Comparison of ENCODE assay signal across 17 cellular contexts in the genomic region with DNA sequence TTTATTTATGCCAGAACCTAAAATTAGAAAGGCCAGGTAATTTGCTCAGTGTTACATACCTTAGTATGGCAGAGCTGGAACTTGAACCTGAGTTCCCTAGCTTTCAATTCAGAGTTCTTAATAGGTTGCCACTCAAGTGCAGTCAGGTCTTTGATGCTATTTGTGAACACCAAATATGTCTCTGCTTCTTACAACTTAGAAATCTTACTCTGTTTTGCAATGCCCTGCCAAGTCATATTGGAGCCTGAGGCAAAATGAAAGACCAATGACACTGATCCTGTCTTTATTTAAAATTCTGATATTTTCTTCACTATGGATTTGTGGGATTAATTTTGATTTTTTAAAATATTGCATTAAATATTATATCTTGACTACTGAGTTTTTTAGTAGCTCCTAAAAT.
"Had no signal": no experiment of that assay in that cellular context is flagged by ENCODE, and none has a peak within 500 bp of the region (broad histone marks: within the 10 kb centered on the region; RNA-seq: fewer than 3 reads in every experiment).

No MANE protein-coding gene starts in this region.

- H3K27ac ChIP-seq: gastrocnemius medialis had no signal

- H3K27ac Mint-ChIP-seq: activated naive CD4-positive, alpha-beta T cell treated with anti-CD3 and anti-CD28 coated beads for 36 hours; natural killer cell treated with Interleukin-12 subunit alpha and Interleukin-12 subunit beta and Interleukin-15 and Interleukin-18, amount 100 ng/mL, for 72 hours; T-helper 1 cell treated with Interleukin-12 subunit alpha and Interleukin-12 subunit beta and Interleukin-4 antibody, amounts not matched to agents 30 μg/mL and 1 μg/mL, for 36 hours had no signal

- H3K27me3 ChIP-seq: gastrocnemius medialis, heart left ventricle, stomach, uterus had no signal

- H3K4me3 ChIP-seq: gastrocnemius medialis, heart left ventricle, stomach, uterus had no signal

- H3K9me3 ChIP-seq: gastrocnemius medialis, heart left ventricle, stomach, uterus had no signal

- H3K9me3 Mint-ChIP-seq: activated naive CD4-positive, alpha-beta T cell treated with anti-CD3 and anti-CD28 coated beads for 36 hours; activated T-cell treated with anti-CD3 and anti-CD28 coated beads, Interleukin-2, amount 50 U/mL, for 4 hours; brain; natural killer cell treated with Interleukin-12 subunit alpha and Interleukin-12 subunit beta and Interleukin-15 and Interleukin-18, amount 100 ng/mL, for 72 hours; T-helper 1 cell treated with Interleukin-12 subunit alpha and Interleukin-12 subunit beta and Interleukin-4 antibody, amounts not matched to agents 30 μg/mL and 1 μg/mL, for 36 hours had no signal

- H3K36me3 ChIP-seq: gastrocnemius medialis, heart left ventricle, stomach, uterus had no signal

- FAIRE-seq: colon had no signal

- H3K4me3 Mint-ChIP-seq: activated naive CD4-positive, alpha-beta T cell treated with anti-CD3 and anti-CD28 coated beads for 36 hours; activated T-cell treated with anti-CD3 and anti-CD28 coated beads, Interleukin-2, amount 50 U/mL, for 4 hours; natural killer cell treated with Interleukin-12 subunit alpha and Interleukin-12 subunit beta and Interleukin-15 and Interleukin-18, amount 100 ng/mL, for 72 hours; T-helper 1 cell treated with Interleukin-12 subunit alpha and Interleukin-12 subunit beta and Interleukin-4 antibody, amounts not matched to agents 30 μg/mL and 1 μg/mL, for 36 hours had no signal

- H3K36me3 Mint-ChIP-seq: brain; natural killer cell treated with Interleukin-12 subunit alpha and Interleukin-12 subunit beta and Interleukin-15 and Interleukin-18, amount 100 ng/mL, for 72 hours had no signal

- DNase-seq: activated CD4-positive, alpha-beta T cell treated with anti-CD3 and anti-CD28 coated beads, Interleukin-2, amount 50 U/mL, for 1 hour; activated CD8-positive, alpha-beta memory T cell treated with anti-CD3 and anti-CD28 coated beads, Interleukin-2, amount 50 U/mL, for 4 hours; activated naive CD4-positive, alpha-beta T cell treated with anti-CD3 and anti-CD28 coated beads for 36 hours; activated T-cell treated with anti-CD3 and anti-CD28 coated beads, Interleukin-2, amount 50 U/mL, for 4 hours; anterior cingulate cortex; central memory CD4-positive, alpha-beta T cell; gastrocnemius medialis; heart left ventricle; kidney glomerular epithelial cell; stimulated activated CD4-positive, alpha-beta T cell treated with anti-CD3 and anti-CD28 coated beads, Interleukin-12 subunit alpha, Interleukin-12 subunit beta, amount 100 ng/mL, for 4 hours; stimulated activated CD4-positive, alpha-beta T cell treated with anti-CD3 and anti-CD28 coated beads, Interleukin-2, amount 100 ng/mL, for 24 hours; stomach; uterus had no signal
